ENCODE assay signal across 25 cellular contexts in the genomic region with DNA sequence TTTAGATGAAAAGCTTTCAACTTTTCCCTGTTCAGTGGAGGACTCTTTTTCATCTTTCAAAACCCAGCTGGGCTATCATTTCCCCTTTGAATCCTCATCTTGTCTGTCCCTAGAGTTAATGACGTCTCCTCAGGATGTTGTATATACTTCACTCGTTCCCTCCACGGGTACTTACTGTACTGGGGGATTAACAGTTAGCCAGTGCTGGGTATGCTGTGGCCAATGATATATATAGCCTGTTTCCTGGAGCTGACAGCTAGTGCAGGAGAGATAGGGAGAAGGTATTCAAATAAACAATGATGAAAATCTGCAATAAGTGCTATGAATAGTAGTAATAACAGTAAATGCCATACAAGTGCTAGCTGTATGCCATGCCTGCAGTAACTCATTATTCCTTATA. TPM values are rescaled to one million over a fixed set of nuclear protein-coding genes. Genes with fewer than 3 reads are reported as not detected.
DNase-seq lines count a peak whose midpoint lies in the region; ATAC-seq and TF ChIP-seq lines count a peak whose summit lies in the region.
"Had no signal": no experiment of that assay in that cellular context is flagged by ENCODE, and none has a peak within 500 bp of the region (broad histone marks: within the 10 kb centered on the region; RNA-seq: fewer than 3 reads in every experiment).

No MANE protein-coding gene starts in this region.

- no peaks in the 10 kb centered on the region for H3K9me3 Mint-ChIP-seq in natural killer cell
- H3K9me3 Mint-ChIP-seq: effector memory CD8-positive, alpha-beta T cell had no signal

- no peak for TF ChIP-seq CTCF in osteoblast (IDR thresholded peaks at IDR 0.05; ENCODE audit: extremely low read depth, low read depth, low read length)
- no peak for TF ChIP-seq CTCF in natural killer cell (IDR thresholded peaks at IDR 0.05)

- no peaks in the 10 kb centered on the region for H4K20me1 ChIP-seq in BLaER1 treated with 17β-estradiol and CSF1 and Interleukin-3, amounts not matched to agents 10 nM and 100 nM
- no peaks in the 10 kb centered on the region for H4K20me1 ChIP-seq in osteoblast (ENCODE audit: insufficient read depth, low read length)

- peaks cover 13 to 22% (median 17%) of the 10 kb centered on the region in 11 experiments for H3K9me3 ChIP-seq in BLaER1 treated with 17β-estradiol and CSF1 and Interleukin-3, amounts not matched to agents 10 nM and 100 nM (replicated peaks in 1 of 11)
- H3K9me3 ChIP-seq in osteoblast (ENCODE audit: low read depth, low read length): no peaks in the 10 kb centered on the region
- H3K9me3 ChIP-seq: pancreas had no signal

- H3K4me3 ChIP-seq in BLaER1 treated with 17β-estradiol and CSF1 and Interleukin-3, amounts not matched to agents 10 nM and 100 nM: no peak overlapping the region
- no peak overlapping the region for H3K4me3 ChIP-seq in osteoblast (ENCODE audit: insufficient read depth, low read length)
- H3K4me3 ChIP-seq: pancreas, smooth muscle cell had no signal

- no peaks in the 10 kb centered on the region for H3K4me1 Mint-ChIP-seq in natural killer cell
- H3K4me1 Mint-ChIP-seq: naive thymus-derived CD4-positive, alpha-beta T cell had no signal

- no peaks in the 10 kb centered on the region for H3K36me3 Mint-ChIP-seq in natural killer cell

- H3K27ac Mint-ChIP-seq in natural killer cell: no peak overlapping the region
- H3K27ac Mint-ChIP-seq: activated naive CD4-positive, alpha-beta T cell treated with anti-CD3 and anti-CD28 coated beads for 36 hours; CD4-positive, alpha-beta T cell; effector memory CD8-positive, alpha-beta T cell; naive thymus-derived CD4-positive, alpha-beta T cell had no signal

- H3K27ac ChIP-seq in BLaER1 treated with 17β-estradiol and CSF1 and Interleukin-3, amounts not matched to agents 10 nM and 100 nM: peak overlapping the region in 5 of 11 experiments; percentile 8 to 53 (median 25); a peak in 8 of 22 replicates
- H3K27ac ChIP-seq in osteoblast (ENCODE audit: low read depth, low read length): no peak overlapping the region
- H3K27ac ChIP-seq: pancreas had no signal

- intact Hi-C loops in Right ventricle myocardium inferior (cut with DNase I) (no loop called here), natural killer cell (cut with micrococcal nuclease) (no loop called here)

- H3K4me1 ChIP-seq in BLaER1 treated with 17β-estradiol and CSF1 and Interleukin-3, amounts not matched to agents 10 nM and 100 nM: peaks cover 0 to 34% (median 14%) of the 10 kb centered on the region in 10 experiments; a peak in 15 of 20 replicates
- no peaks in the 10 kb centered on the region for H3K4me1 ChIP-seq in osteoblast (ENCODE audit: insufficient read depth, low read length)
- H3K4me1 ChIP-seq: pancreas had no signal

- H3K27me3 ChIP-seq in BLaER1 treated with 17β-estradiol and CSF1 and Interleukin-3, amounts not matched to agents 10 nM and 100 nM: no peaks in the 10 kb centered on the region
- no peaks in the 10 kb centered on the region for H3K27me3 ChIP-seq in osteoblast (ENCODE audit: insufficient read depth, low read length)
- H3K27me3 ChIP-seq: pancreas had no signal

- no peak overlapping the region for H3K4me3 Mint-ChIP-seq in natural killer cell
- H3K4me3 Mint-ChIP-seq: activated naive CD4-positive, alpha-beta T cell treated with anti-CD3 and anti-CD28 coated beads for 36 hours; CD4-positive, alpha-beta T cell; effector memory CD8-positive, alpha-beta T cell; naive thymus-derived CD4-positive, alpha-beta T cell had no signal

- ATAC-seq in Right ventricle myocardium inferior (peak; percentile 51), GM18873 (IDR thresholded peaks at IDR 0.05; ENCODE audit: low FRiP score, unreplicated experiment) (no peak), HG03025 (IDR thresholded peaks at IDR 0.05; ENCODE audit: low FRiP score, unreplicated experiment) (no peak), natural killer cell (no peak)
- ATAC-seq: effector memory CD8-positive, alpha-beta T cell; naive thymus-derived CD4-positive, alpha-beta T cell had no signal

- no peak overlapping the region for H3K9ac ChIP-seq in BLaER1 treated with 17β-estradiol and CSF1 and Interleukin-3, amounts not matched to agents 10 nM and 100 nM

- H3K79me2 ChIP-seq in osteoblast (ENCODE audit: insufficient read depth, low read length): no peaks in the 10 kb centered on the region

- H2AFZ ChIP-seq in osteoblast (ENCODE audit: low read length): no peak overlapping the region

- H3K27me3 Mint-ChIP-seq in natural killer cell (ENCODE audit: low read depth in 2 of 2): peaks cover 6 to 11% of the 10 kb centered on the region in 2 donors
- H3K27me3 Mint-ChIP-seq: CD4-positive, alpha-beta T cell had no signal

- peak; percentile 1 for DNase-seq in RPMI8226
- DNase-seq in Right ventricle myocardium inferior (ENCODE audit: missing footprints): no peak
- peak; percentile 75 for DNase-seq in osteoblast (ENCODE audit: insufficient read length, low spot score, missing footprints)
- DNase-seq in stimulated activated CD8-positive, alpha-beta memory T cell treated with anti-CD3 and anti-CD28 coated beads, Interleukin-4, amount 100 ng/mL, for 48 hours: no peak
- no peak for DNase-seq in natural killer cell
- DNase-seq: activated CD4-positive, alpha-beta T cell treated with anti-CD3 and anti-CD28 coated beads, Interleukin-2, amount 50 U/mL, for 4 hours; activated naive CD4-positive, alpha-beta T cell treated with anti-CD3 and anti-CD28 coated beads for 36 hours; aorta; CD4-positive, alpha-beta T cell; DMS153; effector memory CD8-positive, alpha-beta T cell; HCEC 1CT; islet precursor cell; naive thymus-derived CD4-positive, alpha-beta T cell; NCI-H1048; NCI-H2081; NCI-H524 treated with DMSO at 0.1 percent for 48 hours; SHP77; stimulated activated CD4-positive, alpha-beta T cell treated with anti-CD3 and anti-CD28 coated beads, Interleukin-4, amount 100 ng/mL, for 24 hours; T-helper 1 cell had no signal

- peaks cover 0 to 26% (median 0%) of the 10 kb centered on the region in 11 experiments; a peak in 3 of 22 replicates for H3K36me3 ChIP-seq in BLaER1 treated with 17β-estradiol and CSF1 and Interleukin-3, amounts not matched to agents 10 nM and 100 nM
- H3K36me3 ChIP-seq in osteoblast (ENCODE audit: insufficient read depth, low read length): no peaks in the 10 kb centered on the region
- H3K36me3 ChIP-seq: pancreas had no signal

- H3K4me2 ChIP-seq in BLaER1 treated with 17β-estradiol and CSF1 and Interleukin-3, amounts not matched to agents 10 nM and 100 nM: peak overlapping the region in 9 of 11 experiments; percentile 5 to 76 (median 61); a peak in 14 of 22 replicates
- no peak overlapping the region for H3K4me2 ChIP-seq in osteoblast (ENCODE audit: insufficient read depth, low read length)
- H3K4me2 ChIP-seq: smooth muscle cell had no signal

RNA-seq across cellular contexts. Expression of a gene that starts 9.9 kb away (rescaled TPM):
- total RNA-seq in Right ventricle myocardium inferior (43.4 TPM), osteoblast (2.9 and 3.8 TPM in 2 replicates), natural killer cell (1 to 10 TPM in 1 of 3 donors, under 1 TPM in 2; 0.61 to 1.2 (median 0.85) TPM)

Comparison
In these comparisons a context has a peak if more than half of its experiments do, and no peak if none do; other contexts are left out.
1. DNase-seq: peak in RPMI8226 (single experiment) and osteoblast (single experiment); none in Right ventricle myocardium inferior (single experiment), stimulated activated CD8-positive, alpha-beta memory T cell treated with anti-CD3 and anti-CD28 coated beads, Interleukin-4, amount 100 ng/mL, for 48 hours (single experiment) and natural killer cell (single experiment).